ENCODE assay signal across 7 cellular contexts in the genomic region with DNA sequence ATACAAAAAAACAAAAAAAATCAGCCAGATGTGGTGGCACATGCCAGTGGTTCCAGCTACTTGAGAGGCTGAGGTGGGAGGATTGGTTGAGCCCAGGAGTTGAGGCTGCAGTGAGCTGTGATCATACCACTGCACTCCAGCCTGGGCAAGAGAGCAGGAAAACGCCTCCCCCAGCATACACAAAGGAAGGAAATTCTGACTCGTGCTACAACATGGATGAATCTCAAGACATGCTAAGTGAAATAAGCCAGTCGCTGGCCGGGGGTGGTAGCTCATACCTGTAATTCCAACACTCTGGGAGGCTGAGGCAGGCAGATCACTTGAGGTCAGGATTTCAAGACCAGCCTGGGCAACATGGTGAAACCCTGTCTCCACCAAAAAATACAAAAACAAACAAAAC. TPM values are rescaled to one million over a fixed set of nuclear protein-coding genes. Genes with fewer than 3 reads are reported as not detected.
"Had no signal": no experiment of that assay in that cellular context is flagged by ENCODE, and none has a peak within 500 bp of the region (broad histone marks: within the 10 kb centered on the region; RNA-seq: fewer than 3 reads in every experiment).

No MANE protein-coding gene starts in this region.

RNA-seq across cellular contexts. Expression of a gene that starts 30.8 kb away (rescaled TPM):
- total RNA-seq: kidney epithelial cell; left cardiac atrium; left ventricle myocardium superior; naive thymus-derived CD8-positive, alpha-beta T cell; progenitor cell of endocrine pancreas; renal cortical epithelial cell; right atrium auricular region had no signal
- polyA plus RNA-seq: naive thymus-derived CD8-positive, alpha-beta T cell had no signal
